Comparison of ENCODE assay signal across 8 cellular contexts in genomic region chr3:160226026-160226739, GRCh38.
DNase-seq lines count a peak whose midpoint lies in the region; ATAC-seq and TF ChIP-seq lines count a peak whose summit lies in the region.

No MANE protein-coding gene starts in this region.

- H3K27me3 Mint-ChIP-seq in activated naive CD8-positive, alpha-beta T cell treated with anti-CD3 and anti-CD28 coated beads, Interleukin-2, amount 50 U/mL, for 24 hours: peaks cover 55% of the 10 kb centered on the region

- no peaks in the 10 kb centered on the region for H3K9me3 ChIP-seq in iPS-20b (ENCODE audit: insufficient read depth, low read depth, low read length)

- H3K9me3 Mint-ChIP-seq in activated naive CD8-positive, alpha-beta T cell treated with anti-CD3 and anti-CD28 coated beads, Interleukin-2, amount 50 U/mL, for 24 hours: no peaks in the 10 kb centered on the region
- H3K9me3 Mint-ChIP-seq in stimulated activated effector memory CD8-positive, alpha-beta T cell treated with anti-CD3 and anti-CD28 coated beads, Interleukin-12 subunit alpha, Interleukin-12 subunit beta, amount 100 ng/mL, for 72 hours: no peaks in the 10 kb centered on the region

- H3K9ac ChIP-seq in iPS-20b (ENCODE audit: low read depth, low read length): no peak overlapping the region

- H3K4me3 Mint-ChIP-seq in activated naive CD8-positive, alpha-beta T cell treated with anti-CD3 and anti-CD28 coated beads, Interleukin-2, amount 50 U/mL, for 24 hours: peak overlapping the region; percentile 49
- H3K4me3 Mint-ChIP-seq in stimulated activated effector memory CD8-positive, alpha-beta T cell treated with anti-CD3 and anti-CD28 coated beads, Interleukin-12 subunit alpha, Interleukin-12 subunit beta, amount 100 ng/mL, for 72 hours: peak overlapping the region; percentile 73

- ATAC-seq in GM21737 (IDR thresholded peaks at IDR 0.05; ENCODE audit: unreplicated experiment): peak; percentile 29
- no peak for ATAC-seq in activated naive CD8-positive, alpha-beta T cell treated with anti-CD3 and anti-CD28 coated beads, Interleukin-2, amount 50 U/mL, for 24 hours
- peak; percentile 15 for ATAC-seq in stimulated activated effector memory CD8-positive, alpha-beta T cell treated with anti-CD3 and anti-CD28 coated beads, Interleukin-12 subunit alpha, Interleukin-12 subunit beta, amount 100 ng/mL, for 72 hours

- H3K27ac Mint-ChIP-seq in activated naive CD8-positive, alpha-beta T cell treated with anti-CD3 and anti-CD28 coated beads, Interleukin-2, amount 50 U/mL, for 24 hours: peak overlapping the region; percentile 35
- H3K27ac Mint-ChIP-seq in stimulated activated effector memory CD8-positive, alpha-beta T cell treated with anti-CD3 and anti-CD28 coated beads, Interleukin-12 subunit alpha, Interleukin-12 subunit beta, amount 100 ng/mL, for 72 hours: no peak overlapping the region

- H3K4me3 ChIP-seq in NB4 (ENCODE audit: low read depth, low read length) (no peak overlapping the region), iPS-20b (ENCODE audit: low read length) (peak overlapping the region; percentile 57; the same call in 1 of the 2 replicates)

- peak; percentile 39 for DNase-seq in NCI-H2227 (lab: John Stamatoyannopoulos, UW; ENCODE audit: unreplicated experiment)
- no peak for DNase-seq in NCI-H2227 treated with DMSO at 0.1 percent for 48 hours (lab: John Stamatoyannopoulos, UW)
- peak; percentile 6 for DNase-seq in NB4 (ENCODE audit: low read depth)
- peak; percentile 4 for DNase-seq in activated naive CD8-positive, alpha-beta T cell treated with anti-CD3 and anti-CD28 coated beads, Interleukin-2, amount 50 U/mL, for 24 hours
- no peak for DNase-seq in stimulated activated effector memory CD8-positive, alpha-beta T cell treated with anti-CD3 and anti-CD28 coated beads, Interleukin-12 subunit alpha, Interleukin-12 subunit beta, amount 100 ng/mL, for 72 hours (ENCODE audit: low spot score in 2 of 2)
- no peak for DNase-seq in activated effector memory CD4-positive, alpha-beta T cell treated with anti-CD3 and anti-CD28 coated beads, Interleukin-2, amount 50 U/mL, for 16 hours

- no peaks in the 10 kb centered on the region for H3K36me3 Mint-ChIP-seq in activated naive CD8-positive, alpha-beta T cell treated with anti-CD3 and anti-CD28 coated beads, Interleukin-2, amount 50 U/mL, for 24 hours (ENCODE audit: low read depth)
- H3K36me3 Mint-ChIP-seq in stimulated activated effector memory CD8-positive, alpha-beta T cell treated with anti-CD3 and anti-CD28 coated beads, Interleukin-12 subunit alpha, Interleukin-12 subunit beta, amount 100 ng/mL, for 72 hours: no peaks in the 10 kb centered on the region

- peaks cover 12% of the 10 kb centered on the region for H3K4me1 Mint-ChIP-seq in activated naive CD8-positive, alpha-beta T cell treated with anti-CD3 and anti-CD28 coated beads, Interleukin-2, amount 50 U/mL, for 24 hours
- H3K4me1 Mint-ChIP-seq in stimulated activated effector memory CD8-positive, alpha-beta T cell treated with anti-CD3 and anti-CD28 coated beads, Interleukin-12 subunit alpha, Interleukin-12 subunit beta, amount 100 ng/mL, for 72 hours: peaks cover 13% of the 10 kb centered on the region

- peaks cover 6% of the 10 kb centered on the region; the same call in 1 of the 2 replicates for H3K4me1 ChIP-seq in iPS-20b (ENCODE audit: insufficient read depth, low read length)

- no peak overlapping the region for H3K27ac ChIP-seq in iPS-20b (ENCODE audit: low read length)

- H3K36me3 ChIP-seq in iPS-20b (ENCODE audit: insufficient read depth, low read depth, low read length): no peaks in the 10 kb centered on the region

- peaks cover 83% of the 10 kb centered on the region for H3K27me3 ChIP-seq in iPS-20b (ENCODE audit: insufficient read depth, low read length)

- no peak for TF ChIP-seq POLR2A in NB4 (IDR thresholded peaks at IDR 0.05; ENCODE audit: extremely low read depth, insufficient read length)

- TF ChIP-seq CTCF in NB4 (IDR thresholded peaks at IDR 0.05; ENCODE audit: low read depth, low read length): no peak

Comparison
In these comparisons a context has a peak if more than half of its experiments do, and no peak if none do; other contexts are left out.
1. DNase-seq: peak in NCI-H2227 (single experiment), NB4 (single experiment) and activated naive CD8-positive, alpha-beta T cell treated with anti-CD3 and anti-CD28 coated beads, Interleukin-2, amount 50 U/mL, for 24 hours (single experiment); none in NCI-H2227 treated with DMSO at 0.1 percent for 48 hours (single experiment), stimulated activated effector memory CD8-positive, alpha-beta T cell treated with anti-CD3 and anti-CD28 coated beads, Interleukin-12 subunit alpha, Interleukin-12 subunit beta, amount 100 ng/mL, for 72 hours (0 of 2) and activated effector memory CD4-positive, alpha-beta T cell treated with anti-CD3 and anti-CD28 coated beads, Interleukin-2, amount 50 U/mL, for 16 hours (single experiment).